ENCODE assay signal across 10 cellular contexts in the genomic region with DNA sequence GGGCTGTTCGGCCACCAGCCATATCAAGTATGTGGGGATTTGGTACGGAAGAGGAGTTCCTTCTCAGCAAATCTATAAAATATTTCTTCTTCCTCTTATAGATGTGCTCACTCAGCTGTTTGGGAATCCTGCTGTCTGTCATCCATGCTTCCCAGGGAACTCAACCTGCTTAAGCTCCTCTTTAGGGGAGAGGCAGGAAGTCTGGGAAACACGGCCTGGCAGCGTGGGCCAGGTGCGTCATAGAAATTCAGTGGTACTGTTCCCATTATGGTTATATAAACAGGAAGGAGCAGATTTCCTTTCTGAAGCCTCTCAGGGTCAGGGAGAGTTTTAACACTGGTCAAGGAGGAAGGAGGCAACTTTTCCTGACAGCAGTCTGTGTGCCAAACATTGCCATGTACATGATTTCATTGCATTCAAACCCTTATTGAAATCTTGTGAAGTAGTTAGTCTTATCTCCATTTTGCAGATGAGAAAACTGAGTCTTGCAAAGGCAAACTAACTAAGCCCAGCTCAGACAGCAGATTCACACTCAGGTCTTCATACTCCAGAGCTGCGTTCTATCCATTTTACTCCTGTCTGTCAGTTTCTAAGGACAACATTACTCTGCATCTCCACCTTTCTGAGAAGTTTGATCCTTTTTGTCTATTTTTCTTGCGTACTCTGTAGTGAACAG. TPM values are rescaled to one million over a fixed set of nuclear protein-coding genes. Genes with fewer than 3 reads are reported as not detected.
A peak's percentile ranks its signal among the peaks of the same experiment; 100 is the strongest.
DNase-seq lines count a peak whose midpoint lies in the region; ATAC-seq and TF ChIP-seq lines count a peak whose summit lies in the region.
"Had no signal": no experiment of that assay in that cellular context is flagged by ENCODE, and none has a peak within 500 bp of the region (broad histone marks: within the 10 kb centered on the region; RNA-seq: fewer than 3 reads in every experiment).

No MANE protein-coding gene starts in this region.

- POLR2A ChIA-PET in activated CD8-positive, alpha-beta T cell treated with anti-CD3 and anti-CD28 coated beads for 36 hours (lab: Charles Lee), result no interaction called here

- H3K27ac Mint-ChIP-seq in activated CD8-positive, alpha-beta T cell treated with anti-CD3 and anti-CD28 coated beads for 36 hours, result no peak overlapping the region

- H3K4me3 ChIP-seq in RWPE2 (ENCODE audit: severe bottlenecking) (no peak overlapping the region), fibroblast of lung (replicated peaks in 1 of 4; ENCODE audit: control extremely low read depth in 1 of 4, insufficient read depth in 1 of 4, low read depth in 3 of 4, low read length in 4 of 4) (no peak overlapping the region), parathyroid adenoma (ENCODE audit: low read depth, low read length) (no peak overlapping the region), coronary artery (no peak overlapping the region)

- H3K27me3 Mint-ChIP-seq in activated CD8-positive, alpha-beta T cell treated with anti-CD3 and anti-CD28 coated beads for 36 hours, result no peaks in the 10 kb centered on the region

- H3K9ac ChIP-seq in fibroblast of lung (ENCODE audit: insufficient read depth, low read length) (no peak overlapping the region), parathyroid adenoma (no peak overlapping the region)

- CTCF ChIA-PET in activated CD8-positive, alpha-beta T cell treated with anti-CD3 and anti-CD28 coated beads for 36 hours (lab: Charles Lee), result no interaction called here

- H3K4me1 ChIP-seq in RWPE2 (ENCODE audit: insufficient read depth, poor library complexity, severe bottlenecking) (peaks cover 66% of the 10 kb centered on the region), fibroblast of lung (ENCODE audit: control insufficient read depth, extremely low read depth, insufficient read depth, low read length) (peaks cover 12% of the 10 kb centered on the region), parathyroid adenoma (no peaks in the 10 kb centered on the region)

- H3K9me3 ChIP-seq in RWPE2 (ENCODE audit: severe bottlenecking), result no peaks in the 10 kb centered on the region
- H3K9me3 ChIP-seq in fibroblast of lung (ENCODE audit: control insufficient read depth, insufficient read depth, low read depth, low read length), result no peaks in the 10 kb centered on the region
- H3K9me3 ChIP-seq in parathyroid adenoma (ENCODE audit: control insufficient read depth, low read length), result no peaks in the 10 kb centered on the region

- H4K20me1 ChIP-seq in fibroblast of lung (ENCODE audit: control insufficient read depth, extremely low read depth, insufficient read depth, low read length), result no peaks in the 10 kb centered on the region

- peak; percentile 75 for ATAC-seq in RWPE2 (ENCODE audit: low read depth)
- no peak for ATAC-seq in activated CD8-positive, alpha-beta T cell treated with anti-CD3 and anti-CD28 coated beads for 36 hours
- no peak for ATAC-seq in GM19455 (IDR thresholded peaks at IDR 0.05; ENCODE audit: unreplicated experiment)
- ATAC-seq in HG03460 (IDR thresholded peaks at IDR 0.05; ENCODE audit: unreplicated experiment), result no peak

- intact Hi-C loops in activated CD8-positive, alpha-beta T cell treated with anti-CD3 and anti-CD28 coated beads for 36 hours (cut with micrococcal nuclease), result no loop called here

- peaks cover 26% of the 10 kb centered on the region for H3K36me3 ChIP-seq in RWPE2 (ENCODE audit: low read depth)
- H3K36me3 ChIP-seq in fibroblast of lung (ENCODE audit: control insufficient read depth, insufficient read depth, low read length), result no peaks in the 10 kb centered on the region
- H3K36me3 ChIP-seq in parathyroid adenoma (ENCODE audit: control insufficient read depth, insufficient read depth, low read length), result no peaks in the 10 kb centered on the region

- H3K27ac ChIP-seq in RWPE2 (ENCODE audit: poor library complexity, severe bottlenecking) (peak overlapping the region; percentile 95), fibroblast of lung (ENCODE audit: insufficient read depth, low read length) (peak overlapping the region; percentile 42), parathyroid adenoma (peak overlapping the region; percentile 81), coronary artery (peak overlapping the region in 1 of 2 donors; percentile 58)

- DNase-seq in EH (ENCODE audit: low read depth), result peak; percentile 88
- peak; percentile 81 for DNase-seq in RWPE2 (ENCODE audit: low spot score)
- DNase-seq in fibroblast of lung (ENCODE audit: low read depth in 2 of 2), result peak; percentile 58 to 79
- no peak for DNase-seq in activated CD8-positive, alpha-beta T cell treated with anti-CD3 and anti-CD28 coated beads for 36 hours
- DNase-seq in coronary artery (ENCODE audit: low spot score), result no peak
- DNase-seq: cerebellar nuclear complex; stimulated activated naive CD4-positive, alpha-beta T cell treated with Interleukin-2 at 50 U/mL for 16 hours had no signal

- H3K36me3 Mint-ChIP-seq in activated CD8-positive, alpha-beta T cell treated with anti-CD3 and anti-CD28 coated beads for 36 hours (ENCODE audit: low read depth), result no peaks in the 10 kb centered on the region

- H3K27me3 ChIP-seq in RWPE2 (ENCODE audit: insufficient read depth, poor library complexity, severe bottlenecking) (no peaks in the 10 kb centered on the region), fibroblast of lung (ENCODE audit: control insufficient read depth, insufficient read depth, low read length) (no peaks in the 10 kb centered on the region), parathyroid adenoma (ENCODE audit: control insufficient read depth, insufficient read depth, low read length) (no peaks in the 10 kb centered on the region)

- H3K79me2 ChIP-seq in fibroblast of lung (ENCODE audit: control insufficient read depth, insufficient read depth, low read length), result no peaks in the 10 kb centered on the region
- no peaks in the 10 kb centered on the region for H3K79me2 ChIP-seq in parathyroid adenoma

- no peak overlapping the region for H2AFZ ChIP-seq in fibroblast of lung (ENCODE audit: low read length)
- H2AFZ ChIP-seq in parathyroid adenoma, result no peak overlapping the region

- no peak overlapping the region for H3K4me2 ChIP-seq in fibroblast of lung (ENCODE audit: extremely low read depth, insufficient read depth, low read length)
- no peak overlapping the region for H3K4me2 ChIP-seq in parathyroid adenoma (ENCODE audit: low read length)

- H3K4me1 Mint-ChIP-seq in activated CD8-positive, alpha-beta T cell treated with anti-CD3 and anti-CD28 coated beads for 36 hours (ENCODE audit: low read depth), result peaks cover 4% of the 10 kb centered on the region

- no peak overlapping the region for H3K4me3 Mint-ChIP-seq in activated CD8-positive, alpha-beta T cell treated with anti-CD3 and anti-CD28 coated beads for 36 hours

- no peaks in the 10 kb centered on the region for H3K9me3 Mint-ChIP-seq in activated CD8-positive, alpha-beta T cell treated with anti-CD3 and anti-CD28 coated beads for 36 hours

- TF ChIP-seq CTCF in RWPE2 (IDR thresholded peaks at IDR 0.05; ENCODE audit: poor library complexity, severe bottlenecking) (no peak), fibroblast of lung (conservative IDR thresholded peaks at IDR 0.05 in 1 of 2, IDR thresholded peaks at IDR 0.05 in 1 of 2; ENCODE audit: low read depth in 1 of 2, low read length in 2 of 2) (no peak), parathyroid adenoma (IDR thresholded peaks at IDR 0.05) (no peak), coronary artery (IDR thresholded peaks at IDR 0.05) (no peak)
- TF ChIP-seq CTCF in activated CD8-positive, alpha-beta T cell treated with anti-CD3 and anti-CD28 coated beads for 36 hours (IDR thresholded peaks at IDR 0.05), result no peak

RNA-seq across cellular contexts. Expression of a gene that starts 35.4 kb away (rescaled TPM):
- 62.1 and 63.7 TPM in 2 replicates for total RNA-seq in fibroblast of lung
- 28.2 and 38.0 TPM in 2 replicates for polyA plus RNA-seq in fibroblast of lung
- 22.5 and 37.8 TPM in 2 replicates for polyA plus RNA-seq in fibroblast of lung (2012)
- 50.3 and 60.6 TPM in 2 replicates for polyA minus RNA-seq in fibroblast of lung (ENCODE audit: low replicate concordance)
- total RNA-seq in activated CD8-positive, alpha-beta T cell treated with anti-CD3 and anti-CD28 coated beads for 36 hours, result 1 to 10 TPM; 1.5 to 1.7 TPM

Comparison
In these comparisons a context has a peak if more than half of its experiments do, and no peak if none do; other contexts are left out.
1. DNase-seq: peak in EH (single experiment), RWPE2 (single experiment) and fibroblast of lung (2 of 2); none in activated CD8-positive, alpha-beta T cell treated with anti-CD3 and anti-CD28 coated beads for 36 hours (single experiment) and coronary artery (single experiment).
2. RNA of a gene that starts 35.4 kb away (total RNA-seq): 62.1 to 63.7 TPM in fibroblast of lung; 1.5 to 1.7 TPM in activated CD8-positive, alpha-beta T cell treated with anti-CD3 and anti-CD28 coated beads for 36 hours; every median in the first group is over 10 times any median in the second.